Comparison of ENCODE assay signal across 8 cellular contexts in the genomic region with DNA sequence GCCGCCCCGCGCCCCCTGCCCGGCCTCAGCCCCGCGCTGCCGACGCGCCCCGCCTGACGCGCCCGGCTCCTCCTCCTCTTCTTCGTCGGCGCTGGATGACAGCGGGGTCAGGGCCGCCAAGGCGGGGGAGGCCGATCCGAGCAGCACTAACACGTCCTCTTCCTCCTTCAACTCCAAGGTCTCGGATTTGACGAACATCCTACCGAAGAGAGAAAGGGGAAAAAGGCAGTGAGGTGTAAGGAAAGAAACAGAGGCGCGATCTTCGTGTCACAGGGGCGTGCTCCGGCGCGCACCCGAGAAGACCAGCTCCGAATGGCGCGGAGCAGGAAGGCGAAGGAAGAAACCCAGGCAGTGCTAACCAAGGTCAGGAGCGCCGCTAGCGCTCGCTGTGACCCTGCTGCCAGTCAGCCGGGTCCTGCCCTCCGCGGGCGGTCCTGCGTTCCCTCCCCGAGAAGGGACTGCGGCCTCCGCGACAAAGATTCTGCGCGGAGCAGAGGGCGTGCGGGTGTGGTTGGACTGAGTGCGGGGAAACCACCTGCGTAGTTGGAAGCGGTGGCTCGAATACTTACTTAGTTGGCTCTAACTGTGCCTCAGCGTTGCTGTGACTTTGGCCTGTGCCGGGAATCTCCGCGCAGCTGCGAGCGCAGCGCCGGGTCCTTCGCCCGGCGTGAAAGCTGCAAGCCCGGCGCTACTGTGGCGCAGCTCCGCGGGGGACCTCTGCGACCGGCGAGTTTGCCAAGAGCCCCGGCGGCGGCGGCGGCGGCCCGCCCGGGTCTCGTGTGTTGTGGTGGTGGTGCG. TPM values are rescaled to one million over a fixed set of nuclear protein-coding genes. Genes with fewer than 3 reads are reported as not detected.
DNase-seq lines count a peak whose midpoint lies in the region; ATAC-seq and TF ChIP-seq lines count a peak whose summit lies in the region.

No MANE protein-coding gene starts in this region.

- peaks cover 6% of the 10 kb centered on the region; the same call in 1 of the 2 replicates for H3K27me3 ChIP-seq in HAP-1 (ENCODE audit: low read depth)

- peak overlapping the region; percentile 86 for H3K4me3 Mint-ChIP-seq in activated T-cell treated with anti-CD3 and anti-CD28 coated beads, Interleukin-2, amount 50 U/mL, for 4 hours
- peak overlapping the region; percentile 79 for H3K4me3 Mint-ChIP-seq in progenitor cell of endocrine pancreas (ENCODE audit: low read depth)

- peak overlapping the region; percentile 35 for H3K4me3 ChIP-seq in HAP-1

- peaks cover 45% of the 10 kb centered on the region for H3K4me1 Mint-ChIP-seq in activated T-cell treated with anti-CD3 and anti-CD28 coated beads, Interleukin-2, amount 50 U/mL, for 4 hours (ENCODE audit: low read depth)
- peaks cover 11% of the 10 kb centered on the region for H3K4me1 Mint-ChIP-seq in progenitor cell of endocrine pancreas (ENCODE audit: low read depth)

- H3K36me3 ChIP-seq in HAP-1 (replicated peaks): no peaks in the 10 kb centered on the region

- no peak for TF ChIP-seq CTCF in progenitor cell of endocrine pancreas (IDR thresholded peaks at IDR 0.05; ENCODE audit: unreplicated experiment)

- DNase-seq in activated gamma-delta T cell (lab: John Stamatoyannopoulos, UW) (peak; percentile 9), activated gamma-delta T cell treated with Interleukin-2 at 50 U/mL for 16 hours (no peak), HAP-1 (ENCODE audit: low spot score in 2 of 2) (peak; percentile 33 to 70), LoVo (ENCODE audit: low spot score) (peak; percentile 34), Right ventricle myocardium superior (peak; percentile 44), progenitor cell of endocrine pancreas (ENCODE audit: low spot score, unreplicated experiment) (peak; percentile 20), T-helper 9 cell (no peak)
- no peak for DNase-seq in activated T-cell treated with anti-CD3 and anti-CD28 coated beads, Interleukin-2, amount 50 U/mL, for 4 hours

- peaks cover 89% of the 10 kb centered on the region for H3K27me3 Mint-ChIP-seq in activated T-cell treated with anti-CD3 and anti-CD28 coated beads, Interleukin-2, amount 50 U/mL, for 4 hours (ENCODE audit: low read depth)
- H3K27me3 Mint-ChIP-seq in progenitor cell of endocrine pancreas: peaks cover 95% of the 10 kb centered on the region

- peaks cover 8% of the 10 kb centered on the region for H3K9me3 Mint-ChIP-seq in activated T-cell treated with anti-CD3 and anti-CD28 coated beads, Interleukin-2, amount 50 U/mL, for 4 hours
- no peaks in the 10 kb centered on the region for H3K9me3 Mint-ChIP-seq in progenitor cell of endocrine pancreas (ENCODE audit: low read depth)

- H3K9me3 ChIP-seq in HAP-1: no peaks in the 10 kb centered on the region; the same call in 1 of the 2 replicates

- intact Hi-C loops in Right ventricle myocardium superior (cut with DNase I): no loop called here

- H3K36me3 Mint-ChIP-seq in activated T-cell treated with anti-CD3 and anti-CD28 coated beads, Interleukin-2, amount 50 U/mL, for 4 hours (ENCODE audit: insufficient read depth): peaks cover 1% of the 10 kb centered on the region
- no peaks in the 10 kb centered on the region for H3K36me3 Mint-ChIP-seq in progenitor cell of endocrine pancreas (ENCODE audit: insufficient read depth)

- H3K27ac Mint-ChIP-seq in progenitor cell of endocrine pancreas: peak overlapping the region; percentile 71

- H3K4me1 ChIP-seq in HAP-1: peaks cover 38% of the 10 kb centered on the region

- ATAC-seq in activated T-cell treated with anti-CD3 and anti-CD28 coated beads, Interleukin-2, amount 50 U/mL, for 4 hours: peak; percentile 66 to 74
- ATAC-seq in Right ventricle myocardium superior (ENCODE audit: poor library complexity): peak; percentile 77

- in situ Hi-C loops in HAP-1 (cut with MboI; ENCODE audit: low sequenced_read_pairs): no loop called here

RNA-seq across cellular contexts. Expression of a gene that starts 0.5 kb away (rescaled TPM):
- under 1 TPM in 1 of 3 donors, not detected in 2; 0.11 TPM for total RNA-seq in activated T-cell treated with anti-CD3 and anti-CD28 coated beads, Interleukin-2, amount 50 U/mL, for 4 hours
- total RNA-seq in Right ventricle myocardium superior (not detected), progenitor cell of endocrine pancreas (not detected in 2 replicates)

Comparison
In these comparisons a context has a peak if more than half of its experiments do, and no peak if none do; other contexts are left out.
1. DNase-seq: peak in activated gamma-delta T cell (single experiment), HAP-1 (2 of 2), LoVo (single experiment), Right ventricle myocardium superior (single experiment) and progenitor cell of endocrine pancreas (single experiment); none in activated gamma-delta T cell treated with Interleukin-2 at 50 U/mL for 16 hours (single experiment), activated T-cell treated with anti-CD3 and anti-CD28 coated beads, Interleukin-2, amount 50 U/mL, for 4 hours (single experiment) and T-helper 9 cell (single experiment).